ENCODE assay signal across 1 cellular context in genomic region chr3:105366302-105367062, GRCh38.
TF ChIP-seq lines count a peak whose summit lies in the region.

Gene ALCAM, plus strand, starts transcription at chr3:105366909.

TF ChIP-seq in HepG2, 621 proteins besides CTCF, POLR2A, EP300 and RAD21 (continued from another document and continues in another):
- TF ChIP-seq KIAA2018 (CRISPR knock-in tag; IDR thresholded peaks at IDR 0.05; ENCODE audit: borderline replicate concordance) (no peak), ZNF629 (CRISPR knock-in tag; conservative IDR thresholded peaks at IDR 0.05) (no peak), ARHGAP35 (CRISPR knock-in tag; IDR thresholded peaks at IDR 0.05; ENCODE audit: borderline replicate concordance) (no peak), NR0B2 (CRISPR knock-in tag; IDR thresholded peaks at IDR 0.05) (no peak), ZNF580 (CRISPR knock-in tag; IDR thresholded peaks at IDR 0.05; ENCODE audit: borderline replicate concordance, low read depth) (peak; percentile 82; the same call in 1 of the 2 replicates), BRF2 (CRISPR knock-in tag; IDR thresholded peaks at IDR 0.05) (no peak), ZNF550 (CRISPR knock-in tag; IDR thresholded peaks at IDR 0.05; ENCODE audit: borderline replicate concordance) (no peak), ZXDC (CRISPR knock-in tag; IDR thresholded peaks at IDR 0.05) (peak; percentile 91), HOMEZ (CRISPR knock-in tag; IDR thresholded peaks at IDR 0.05; ENCODE audit: low read depth) (no peak), ZNF12 (CRISPR knock-in tag; IDR thresholded peaks at IDR 0.05) (0 out of 2 replicates have a peak, but pooled peaks have one; percentile 14), DMAP1 (CRISPR knock-in tag; IDR thresholded peaks at IDR 0.05) (peak; percentile 59; the same call in 1 of the 2 replicates), ZNF543 (CRISPR knock-in tag; IDR thresholded peaks at IDR 0.05) (no peak), ZNF564 (CRISPR knock-in tag; IDR thresholded peaks at IDR 0.05) (peak; percentile 61; the same call in 1 of the 2 replicates), KDM2A (CRISPR knock-in tag; IDR thresholded peaks at IDR 0.05; ENCODE audit: borderline replicate concordance, low read depth) (peak; percentile 84), ZFY (CRISPR knock-in tag; IDR thresholded peaks at IDR 0.05) (peak; percentile 48), SIX4 (CRISPR knock-in tag; IDR thresholded peaks at IDR 0.05) (no peak), ZHX2 (IDR thresholded peaks at IDR 0.05; ENCODE audit: low read depth) (no peak; the same call in 1 of the 2 replicates), ZHX2 (CRISPR knock-in tag; IDR thresholded peaks at IDR 0.05; ENCODE audit: borderline replicate concordance) (peak; percentile 81; the same call in 1 of the 2 replicates), SP4 (CRISPR knock-in tag; IDR thresholded peaks at IDR 0.05) (peak; percentile 83), ZNF3 (CRISPR knock-in tag; IDR thresholded peaks at IDR 0.05) (no peak), ZBTB4 (CRISPR knock-in tag; IDR thresholded peaks at IDR 0.05; ENCODE audit: borderline replicate concordance) (no peak), SMAD3 (CRISPR knock-in tag; IDR thresholded peaks at IDR 0.05) (peak; percentile 63; the same call in 1 of the 2 replicates), EEA1 (CRISPR knock-in tag; IDR thresholded peaks at IDR 0.05; ENCODE audit: borderline replicate concordance) (no peak), ZNF383 (CRISPR knock-in tag; IDR thresholded peaks at IDR 0.05; ENCODE audit: borderline replicate concordance) (no peak), ZNF747 (CRISPR knock-in tag; IDR thresholded peaks at IDR 0.05; ENCODE audit: borderline replicate concordance) (peak; percentile 66; the same call in 1 of the 2 replicates), ZNF205 (CRISPR knock-in tag; IDR thresholded peaks at IDR 0.05) (no peak), TMF1 (CRISPR knock-in tag; IDR thresholded peaks at IDR 0.05; ENCODE audit: low read depth) (peak; percentile 77; the same call in 1 of the 2 replicates)
